ENCODE assay signal across 9 cellular contexts in genomic region chr9:121707477-121708424, GRCh38. TPM values are rescaled to one million over a fixed set of nuclear protein-coding genes. Genes with fewer than 3 reads are reported as not detected.
DNase-seq lines count a peak whose midpoint lies in the region; ATAC-seq, FAIRE-seq and TF ChIP-seq lines count a peak whose summit lies in the region.
"Had no signal": no experiment of that assay in that cellular context is flagged by ENCODE, and none has a peak within 500 bp of the region (broad histone marks: within the 10 kb centered on the region; RNA-seq: fewer than 3 reads in every experiment).

No MANE protein-coding gene starts in this region.

- H3K27ac Mint-ChIP-seq in activated CD8-positive, alpha-beta memory T cell treated with anti-CD3 and anti-CD28 coated beads, Interleukin-2, amount 10 ng/mL, durations not matched to agents 7 days and 5 days: peak overlapping the region; percentile 76
- H3K27ac Mint-ChIP-seq in stimulated activated memory B cell treated with anti-CD40 and anti-IgM and Interleukin-4, amounts not matched to agents 10 μg/mL and 1 μg/mL and 100 μg/mL, for 72 hours: no peak overlapping the region
- no peak overlapping the region for H3K27ac Mint-ChIP-seq in type B pancreatic cell

- H3K27ac ChIP-seq in prostate gland: no peak overlapping the region

- no peaks in the 10 kb centered on the region for H3K36me3 ChIP-seq in prostate gland

- TF ChIP-seq POLR2A in prostate gland (IDR thresholded peaks at IDR 0.05): no peak

- CTCF ChIA-PET in activated CD8-positive, alpha-beta memory T cell treated with anti-CD3 and anti-CD28 coated beads, Interleukin-2, amount 10 ng/mL, durations not matched to agents 7 days and 5 days (lab: Charles Lee): interaction anchor here (1.0 to 2.0 kb wide), 9 partner anchors 9 to 364 kb away, joined by 3 to 8 read pairs (median 4); no protein-coding TSS in a partner anchor

- intact Hi-C loops in prostate gland (cut with DNase I): no loop called here

- peaks cover 21% of the 10 kb centered on the region for H3K4me1 Mint-ChIP-seq in activated CD8-positive, alpha-beta memory T cell treated with anti-CD3 and anti-CD28 coated beads, Interleukin-2, amount 10 ng/mL, durations not matched to agents 7 days and 5 days
- H3K4me1 Mint-ChIP-seq in stimulated activated memory B cell treated with anti-CD40 and anti-IgM and Interleukin-4, amounts not matched to agents 10 μg/mL and 1 μg/mL and 100 μg/mL, for 72 hours: peaks cover 16% of the 10 kb centered on the region
- peaks cover 48% of the 10 kb centered on the region for H3K4me1 Mint-ChIP-seq in type B pancreatic cell (ENCODE audit: unreplicated experiment)

- no peaks in the 10 kb centered on the region for H3K27me3 ChIP-seq in prostate gland (replicated peaks; ENCODE audit: insufficient read depth)

- 64% methylated on average over 7 of the region's 7 CpGs for WGBS in prostate gland

- no peaks in the 10 kb centered on the region for H3K36me3 Mint-ChIP-seq in activated CD8-positive, alpha-beta memory T cell treated with anti-CD3 and anti-CD28 coated beads, Interleukin-2, amount 10 ng/mL, durations not matched to agents 7 days and 5 days
- H3K36me3 Mint-ChIP-seq in stimulated activated memory B cell treated with anti-CD40 and anti-IgM and Interleukin-4, amounts not matched to agents 10 μg/mL and 1 μg/mL and 100 μg/mL, for 72 hours: no peaks in the 10 kb centered on the region
- peaks cover 5% of the 10 kb centered on the region for H3K36me3 Mint-ChIP-seq in type B pancreatic cell

- H3K27me3 Mint-ChIP-seq in activated CD8-positive, alpha-beta memory T cell treated with anti-CD3 and anti-CD28 coated beads, Interleukin-2, amount 10 ng/mL, durations not matched to agents 7 days and 5 days: peaks cover 25% of the 10 kb centered on the region
- H3K27me3 Mint-ChIP-seq in stimulated activated memory B cell treated with anti-CD40 and anti-IgM and Interleukin-4, amounts not matched to agents 10 μg/mL and 1 μg/mL and 100 μg/mL, for 72 hours: peaks cover under 1% of the 10 kb centered on the region
- H3K27me3 Mint-ChIP-seq in type B pancreatic cell: no peaks in the 10 kb centered on the region

- peak; percentile 93 for ATAC-seq in activated CD8-positive, alpha-beta memory T cell treated with anti-CD3 and anti-CD28 coated beads, Interleukin-2, amount 10 ng/mL, durations not matched to agents 7 days and 5 days
- ATAC-seq in HG02571 (IDR thresholded peaks at IDR 0.05; ENCODE audit: unreplicated experiment): peak; percentile 90
- peak; percentile 61 for ATAC-seq in stimulated activated memory B cell treated with anti-CD40 and anti-IgM and Interleukin-4, amounts not matched to agents 10 μg/mL and 1 μg/mL and 100 μg/mL, for 72 hours

- no peaks in the 10 kb centered on the region for H3K9me3 ChIP-seq in prostate gland

- peak; percentile 76 for DNase-seq in activated CD8-positive, alpha-beta memory T cell treated with anti-CD3 and anti-CD28 coated beads, Interleukin-2, amount 10 ng/mL, durations not matched to agents 7 days and 5 days
- no peak for DNase-seq in activated CD8-positive, alpha-beta memory T cell treated with anti-CD3 and anti-CD28 coated beads, Interleukin-2, amount 50 U/mL, for 48 hours
- peak; percentile 59 for DNase-seq in Jurkat, Clone E6-1 (ENCODE audit: low read depth, low spot score)
- DNase-seq in prostate gland (ENCODE audit: low spot score): no peak
- DNase-seq in frontal cortex (ENCODE audit: low spot score in 2 of 2): no peak
- DNase-seq in type B pancreatic cell (ENCODE audit: extremely low spot score, unreplicated experiment): no peak

- no peak for TF ChIP-seq CTCF in prostate gland (IDR thresholded peaks at IDR 0.05)
- no peak for TF ChIP-seq CTCF in type B pancreatic cell (conservative IDR thresholded peaks at IDR 0.05)

- no peaks in the 10 kb centered on the region for H3K9me3 Mint-ChIP-seq in activated CD8-positive, alpha-beta memory T cell treated with anti-CD3 and anti-CD28 coated beads, Interleukin-2, amount 10 ng/mL, durations not matched to agents 7 days and 5 days (ENCODE audit: low read depth)
- no peaks in the 10 kb centered on the region for H3K9me3 Mint-ChIP-seq in stimulated activated memory B cell treated with anti-CD40 and anti-IgM and Interleukin-4, amounts not matched to agents 10 μg/mL and 1 μg/mL and 100 μg/mL, for 72 hours
- H3K9me3 Mint-ChIP-seq in type B pancreatic cell: no peaks in the 10 kb centered on the region

- H3K4me3 ChIP-seq in Jurkat, Clone E6-1 (ENCODE audit: low read length): no peak overlapping the region
- no peak overlapping the region for H3K4me3 ChIP-seq in prostate gland

- no peak for FAIRE-seq in frontal cortex (lab: Jason Lieb, UNC)
- FAIRE-seq: islet of Langerhans had no signal

- no peaks in the 10 kb centered on the region for H3K4me1 ChIP-seq in prostate gland (replicated peaks)

- H3K4me3 Mint-ChIP-seq in activated CD8-positive, alpha-beta memory T cell treated with anti-CD3 and anti-CD28 coated beads, Interleukin-2, amount 10 ng/mL, durations not matched to agents 7 days and 5 days: no peak overlapping the region
- no peak overlapping the region for H3K4me3 Mint-ChIP-seq in stimulated activated memory B cell treated with anti-CD40 and anti-IgM and Interleukin-4, amounts not matched to agents 10 μg/mL and 1 μg/mL and 100 μg/mL, for 72 hours
- H3K4me3 Mint-ChIP-seq in type B pancreatic cell: no peak overlapping the region

RNA-seq across cellular contexts. Expression of gene DAB2IP, which starts 56.3 kb away (rescaled TPM):
- under 1 TPM; 0.07 to 0.18 TPM for total RNA-seq in activated CD8-positive, alpha-beta memory T cell treated with anti-CD3 and anti-CD28 coated beads, Interleukin-2, amount 10 ng/mL, durations not matched to agents 7 days and 5 days
- polyA plus RNA-seq in Jurkat, Clone E6-1 (2012; ENCODE audit: insufficient read depth, insufficient read length): 1.2 TPM
- total RNA-seq in prostate gland: 10 to 100 TPM; 51.6 to 83.2 TPM
- total RNA-seq in frontal cortex: 12.6 TPM
- total RNA-seq in type B pancreatic cell (ENCODE audit: low replicate concordance): 49.7 and 57.2 TPM in 2 replicates

Comparison
In these comparisons a context has a peak if more than half of its experiments do, and no peak if none do; other contexts are left out.
1. DNase-seq: peak in activated CD8-positive, alpha-beta memory T cell treated with anti-CD3 and anti-CD28 coated beads, Interleukin-2, amount 10 ng/mL, durations not matched to agents 7 days and 5 days (single experiment) and Jurkat, Clone E6-1 (single experiment); none in activated CD8-positive, alpha-beta memory T cell treated with anti-CD3 and anti-CD28 coated beads, Interleukin-2, amount 50 U/mL, for 48 hours (single experiment), prostate gland (single experiment), frontal cortex (0 of 2) and type B pancreatic cell (single experiment).
2. RNA of gene DAB2IP, which starts 56.3 kb away (total RNA-seq): 51.6 to 83.2 TPM in prostate gland, 49.7 to 57.2 TPM in type B pancreatic cell and 12.6 TPM in frontal cortex (single experiment); 0.07 to 0.18 TPM in activated CD8-positive, alpha-beta memory T cell treated with anti-CD3 and anti-CD28 coated beads, Interleukin-2, amount 10 ng/mL, durations not matched to agents 7 days and 5 days; every median in the first group is over 10 times any median in the second.
3. Peak in every context shown above with its lines, with median percentiles within 50 percentile points of each other: ATAC-seq.